ENCODE assay signal across 8 cellular contexts in genomic region chr19:37370880-37371661, GRCh38. TPM values are rescaled to one million over a fixed set of nuclear protein-coding genes. Genes with fewer than 3 reads are reported as not detected.
DNase-seq lines count a peak whose midpoint lies in the region; ATAC-seq and TF ChIP-seq lines count a peak whose summit lies in the region.

TSS of gene ZNF527 (plus strand) at chr19:37371099. CDS start at chr19:37374199, 3,100 bp downstream.

- H3K36me3 ChIP-seq in PC-9 (ENCODE audit: low read depth): no peaks in the 10 kb centered on the region
- peaks cover 15 to 26% (median 24%) of the 10 kb centered on the region in 4 donors for H3K36me3 ChIP-seq in esophagus muscularis mucosa
- peaks cover 19% of the 10 kb centered on the region for H3K36me3 ChIP-seq in muscle layer of colon (ENCODE audit: insufficient read depth, low read length)

- H3K4me3 ChIP-seq in Jurkat, Clone E6-1 (ENCODE audit: low read length): peak within 1 kb of the TSS; percentile 82
- H3K4me3 ChIP-seq in PC-9: peak within 1 kb of the TSS; percentile 85
- peak within 1 kb of the TSS; percentile 69 to 82 (median 72) for H3K4me3 ChIP-seq in esophagus muscularis mucosa
- H3K4me3 ChIP-seq in muscle layer of colon (ENCODE audit: low read depth in 1 of 2, low read length in 2 of 2): peak within 1 kb of the TSS; percentile 52 to 90

- DNase-seq in DMS53 treated with DMSO at 0.1 percent for 48 hours (lab: John Stamatoyannopoulos, UW; ENCODE audit: unreplicated experiment): peak; percentile 99
- DNase-seq in Jurkat, Clone E6-1 (ENCODE audit: low read depth, low spot score): peak; percentile 96
- peak; percentile 90 to 95 for DNase-seq in PC-9
- DNase-seq in activated T-cell treated with anti-CD3 and anti-CD28 coated beads, Interleukin-2, amount 50 U/mL, for 72 hours: peak; percentile 97 to 98
- DNase-seq in esophagus muscularis mucosa (ENCODE audit: extremely low spot score): peak; percentile 99
- peak; percentile 90 to 92 for DNase-seq in stimulated activated CD8-positive, alpha-beta memory T cell treated with anti-CD3 and anti-CD28 coated beads, Interleukin-7, amount 100 ng/mL, for 1 hour (ENCODE audit: low read depth in 2 of 2)

- H3K27ac ChIP-seq in PC-9: no peak within 1 kb of the TSS
- peak within 1 kb of the TSS; percentile 82 to 90 (median 88) for H3K27ac ChIP-seq in esophagus muscularis mucosa (replicated peaks in 1 of 4)
- H3K27ac ChIP-seq in muscle layer of colon (ENCODE audit: low read depth, low read length): peak within 1 kb of the TSS; percentile 86

- intact Hi-C loops in PC-9 (cut with micrococcal nuclease; ENCODE audit: unreplicated experiment) (loop anchor here (1.0 to 2.0 kb wide), 3 partner anchors 54 to 224 kb away; partner anchors contain the start of genes ZNF540, ZNF570 and ZNF571), esophagus muscularis mucosa (cut with DNase I) (loop anchor here (5.0 to 10.0 kb wide), 3 partner anchors 96 to 396 kb away; partner anchors contain the start of genes ZNF569, ZNF570 and ZNF585A)

- ATAC-seq in GM21717 (IDR thresholded peaks at IDR 0.05; ENCODE audit: unreplicated experiment): peak; percentile 94
- ATAC-seq in activated T-cell treated with anti-CD3 and anti-CD28 coated beads, Interleukin-2, amount 50 U/mL, for 72 hours (replicated peaks in 1 of 2): peak; percentile 95 to 97

- H3K4me3 Mint-ChIP-seq in activated T-cell treated with anti-CD3 and anti-CD28 coated beads, Interleukin-2, amount 50 U/mL, for 72 hours: peak within 1 kb of the TSS; percentile 90 to 98

- H3K9me2 ChIP-seq in PC-9 (ENCODE audit: insufficient read depth): no peaks in the 10 kb centered on the region

- H3K36me3 Mint-ChIP-seq in activated T-cell treated with anti-CD3 and anti-CD28 coated beads, Interleukin-2, amount 50 U/mL, for 72 hours (ENCODE audit: insufficient read depth in 2 of 2): peaks cover 11 to 12% of the 10 kb centered on the region in 2 donors

- TF ChIP-seq CTCF in PC-9 (conservative IDR thresholded peaks at IDR 0.05): no peak
- peak in 1 of 3 experiments; percentile 7 for TF ChIP-seq CTCF in esophagus muscularis mucosa (IDR thresholded peaks at IDR 0.05)

- H4K20me1 ChIP-seq in PC-9 (ENCODE audit: insufficient read depth): no peaks in the 10 kb centered on the region

- CTCF ChIA-PET in PC-9 (lab: Charles Lee): interaction anchor here (0.7 kb wide), 1 partner anchor 520 kb away, joined by 16 read pairs; no protein-coding TSS in a partner anchor

- POLR2A ChIA-PET in PC-9 (lab: Charles Lee; ENCODE audit: unreplicated experiment): interaction anchor here (0.5 to 1.3 kb wide), 13 partner anchors 96 to 711 kb away, joined by 3 to 11 read pairs (median 4); partner anchors contain the start of genes ZNF420, ZNF540, ZNF569 and ZNF571

- peak within 1 kb of the TSS; percentile 92 for H3K4me2 ChIP-seq in PC-9

- H3K9me3 Mint-ChIP-seq in activated T-cell treated with anti-CD3 and anti-CD28 coated beads, Interleukin-2, amount 50 U/mL, for 72 hours: peaks cover 12% of the 10 kb centered on the region in 2 donors

- H3K4me1 Mint-ChIP-seq in activated T-cell treated with anti-CD3 and anti-CD28 coated beads, Interleukin-2, amount 50 U/mL, for 72 hours (ENCODE audit: low read depth): peaks cover 14% of the 10 kb centered on the region

- no peaks in the 10 kb centered on the region for H3K27me3 Mint-ChIP-seq in activated T-cell treated with anti-CD3 and anti-CD28 coated beads, Interleukin-2, amount 50 U/mL, for 72 hours (ENCODE audit: low read depth)

- H3K27me3 ChIP-seq in PC-9 (ENCODE audit: insufficient read depth, low read depth) (no peaks in the 10 kb centered on the region), esophagus muscularis mucosa (no peaks in the 10 kb centered on the region), muscle layer of colon (ENCODE audit: control insufficient read depth in 1 of 2, insufficient read depth in 2 of 2, low read length in 2 of 2) (no peaks in the 10 kb centered on the region)

- peaks cover 2% of the 10 kb centered on the region; the same call in 1 of the 2 replicates for H3K79me2 ChIP-seq in PC-9 (ENCODE audit: low read depth)

- no peaks in the 10 kb centered on the region for H3F3A ChIP-seq in PC-9 (ENCODE audit: insufficient read depth, low read depth)

- H3K9me3 ChIP-seq in PC-9 (ENCODE audit: insufficient read depth, low read depth) (peaks cover 7% of the 10 kb centered on the region), esophagus muscularis mucosa (peaks cover 0 to 12% (median 7%) of the 10 kb centered on the region in 4 donors), muscle layer of colon (ENCODE audit: low read length) (no peaks in the 10 kb centered on the region)

- 3% methylated on average over 7 of the region's 58 CpGs for WGBS in esophagus muscularis mucosa

- peak within 1 kb of the TSS; percentile 98 for H2AFZ ChIP-seq in PC-9

- H3K4me1 ChIP-seq in PC-9 (replicated peaks; ENCODE audit: insufficient read depth) (0 out of 2 replicates have a peak, but pooled peaks cover 4% of the 10 kb centered on the region), esophagus muscularis mucosa (peaks cover 13 to 19% (median 17%) of the 10 kb centered on the region in 4 donors), muscle layer of colon (ENCODE audit: insufficient read depth, low read length) (no peaks in the 10 kb centered on the region)

- H3K9ac ChIP-seq in muscle layer of colon (ENCODE audit: low read length): peak within 1 kb of the TSS; percentile 92

- peak within 1 kb of the TSS; percentile 82 for H3K27ac Mint-ChIP-seq in activated T-cell treated with anti-CD3 and anti-CD28 coated beads, Interleukin-2, amount 50 U/mL, for 72 hours

- peak; percentile 59 for TF ChIP-seq POLR2A in esophagus muscularis mucosa (IDR thresholded peaks at IDR 0.05; ENCODE audit: low read depth)

- TF ChIP-seq EP300 in esophagus muscularis mucosa (IDR thresholded peaks at IDR 0.05): no peak

- BruUV-seq in PC-9 (replicated peaks; lab: Mats Ljungman, UMichigan): no TSS peak

RNA-seq across cellular contexts. Expression of gene ZNF527, which starts in this region (rescaled TPM):
- polyA plus RNA-seq in Jurkat, Clone E6-1 (2012; ENCODE audit: insufficient read depth, insufficient read length): 1.8 TPM
- total RNA-seq in PC-9 (2021) (2.9 and 3.2 TPM in 2 replicates), esophagus muscularis mucosa (1 to 10 TPM; 4.5 to 8.8 (median 5.5) TPM)
- 1 to 10 TPM; 4.2 to 5.3 TPM for total RNA-seq in activated T-cell treated with anti-CD3 and anti-CD28 coated beads, Interleukin-2, amount 50 U/mL, for 72 hours
